Comparison of ENCODE assay signal across 21 cellular contexts in genomic region chr1:1927751-1928150, GRCh38. TPM values are rescaled to one million over a fixed set of nuclear protein-coding genes. Genes with fewer than 3 reads are reported as not detected.
"Had no signal": no experiment of that assay in that cellular context is flagged by ENCODE, and none has a peak within 500 bp of the region (broad histone marks: within the 10 kb centered on the region; RNA-seq: fewer than 3 reads in every experiment).

No MANE protein-coding gene starts in this region.

- DNase-seq: activated CD4-positive, alpha-beta T cell treated with anti-CD3 and anti-CD28 coated beads, Interleukin-2, amount 10 ng/mL, durations not matched to agents 7 days and 5 days; activated CD8-positive, alpha-beta memory T cell treated with anti-CD3 and anti-CD28 coated beads, Interleukin-2, amount 50 U/mL, for 48 hours; activated CD8-positive, alpha-beta T cell treated with anti-CD3 and anti-CD28 coated beads, Interleukin-2, amount 10 ng/mL, durations not matched to agents 7 days and 5 days; activated effector memory CD4-positive, alpha-beta T cell treated with Interleukin-2 at 50 U/mL for 16 hours; activated naive CD4-positive, alpha-beta T cell treated with anti-CD3 and anti-CD28 coated beads, Interleukin-2, amount 10 ng/mL, durations not matched to agents 7 days and 5 days; activated naive CD8-positive, alpha-beta T cell treated with anti-CD3 and anti-CD28 coated beads, Interleukin-2, amount 50 U/mL, for 24 hours; activated T-cell treated with anti-CD3 and anti-CD28 coated beads, Interleukin-2, amount 50 U/mL, for 48 hours; cortex of kidney; effector CD8-positive, alpha-beta T cell; gastrocnemius medialis; left colon; naive thymus-derived CD4-positive, alpha-beta T cell; sigmoid colon; stimulated activated naive B cell treated with anti-CD40 and anti-IgM and Interleukin-4, amounts not matched to agents 10 μg/mL and 1 μg/mL and 100 μg/mL, for 72 hours; T-helper 1 cell had no signal

- H3K36me3 ChIP-seq: gastrocnemius medialis, neural progenitor cell, sigmoid colon had no signal

- ATAC-seq: activated CD4-positive, CD25-positive, alpha-beta regulatory T cell treated with anti-CD3 and anti-CD28 coated beads, Interleukin-2, amount 50 U/mL, for 24 hours; activated CD8-positive, alpha-beta T cell treated with anti-CD3 and anti-CD28 coated beads, Interleukin-2, amount 10 ng/mL, durations not matched to agents 7 days and 5 days; activated naive CD8-positive, alpha-beta T cell treated with anti-CD3 and anti-CD28 coated beads, Interleukin-2, amount 50 U/mL, for 24 hours; esophagus mucosa; gastrocnemius medialis; left colon; naive thymus-derived CD4-positive, alpha-beta T cell; stimulated activated naive B cell treated with anti-CD40 and anti-IgM and Interleukin-4, amounts not matched to agents 10 μg/mL and 1 μg/mL and 100 μg/mL, for 72 hours had no signal

- H3K27me3 ChIP-seq: gastrocnemius medialis, neural progenitor cell, sigmoid colon had no signal

- H3K4me3 ChIP-seq: gastrocnemius medialis, neural progenitor cell, sigmoid colon had no signal

- H3K27me3 Mint-ChIP-seq: activated CD4-positive, alpha-beta T cell treated with anti-CD3 and anti-CD28 coated beads, Interleukin-2, amount 10 ng/mL, durations not matched to agents 7 days and 5 days; activated naive CD4-positive, alpha-beta T cell treated with anti-CD3 and anti-CD28 coated beads, Interleukin-2, amount 10 ng/mL, durations not matched to agents 7 days and 5 days; activated naive CD8-positive, alpha-beta T cell treated with anti-CD3 and anti-CD28 coated beads, Interleukin-2, amount 50 U/mL, for 24 hours; naive thymus-derived CD4-positive, alpha-beta T cell had no signal

- H3K4me1 Mint-ChIP-seq: activated CD4-positive, alpha-beta T cell treated with anti-CD3 and anti-CD28 coated beads, Interleukin-2, amount 10 ng/mL, durations not matched to agents 7 days and 5 days; activated naive CD4-positive, alpha-beta T cell treated with anti-CD3 and anti-CD28 coated beads, Interleukin-2, amount 10 ng/mL, durations not matched to agents 7 days and 5 days; activated naive CD8-positive, alpha-beta T cell treated with anti-CD3 and anti-CD28 coated beads, Interleukin-2, amount 50 U/mL, for 24 hours; naive thymus-derived CD4-positive, alpha-beta T cell; neural progenitor cell had no signal

- H3K36me3 Mint-ChIP-seq: activated naive CD4-positive, alpha-beta T cell treated with anti-CD3 and anti-CD28 coated beads, Interleukin-2, amount 10 ng/mL, durations not matched to agents 7 days and 5 days; naive thymus-derived CD4-positive, alpha-beta T cell; neural progenitor cell; stimulated activated naive B cell treated with anti-CD40 and anti-IgM and Interleukin-4, amounts not matched to agents 10 μg/mL and 1 μg/mL and 100 μg/mL, for 72 hours had no signal

- H3K27ac ChIP-seq: gastrocnemius medialis, neural progenitor cell, sigmoid colon had no signal

- H3K27ac Mint-ChIP-seq: activated CD4-positive, alpha-beta T cell treated with anti-CD3 and anti-CD28 coated beads, Interleukin-2, amount 10 ng/mL, durations not matched to agents 7 days and 5 days; activated CD8-positive, alpha-beta T cell treated with anti-CD3 and anti-CD28 coated beads, Interleukin-2, amount 10 ng/mL, durations not matched to agents 7 days and 5 days; activated naive CD4-positive, alpha-beta T cell treated with anti-CD3 and anti-CD28 coated beads, Interleukin-2, amount 10 ng/mL, durations not matched to agents 7 days and 5 days; activated naive CD8-positive, alpha-beta T cell treated with anti-CD3 and anti-CD28 coated beads, Interleukin-2, amount 50 U/mL, for 24 hours; naive thymus-derived CD4-positive, alpha-beta T cell; neural progenitor cell; stimulated activated naive B cell treated with anti-CD40 and anti-IgM and Interleukin-4, amounts not matched to agents 10 μg/mL and 1 μg/mL and 100 μg/mL, for 72 hours had no signal

- H3K9me3 ChIP-seq: gastrocnemius medialis, sigmoid colon had no signal

- H3K4me1 ChIP-seq: gastrocnemius medialis, sigmoid colon had no signal

- H3K4me3 Mint-ChIP-seq: activated CD4-positive, alpha-beta T cell treated with anti-CD3 and anti-CD28 coated beads, Interleukin-2, amount 10 ng/mL, durations not matched to agents 7 days and 5 days; activated CD8-positive, alpha-beta T cell treated with anti-CD3 and anti-CD28 coated beads, Interleukin-2, amount 10 ng/mL, durations not matched to agents 7 days and 5 days; activated naive CD4-positive, alpha-beta T cell treated with anti-CD3 and anti-CD28 coated beads, Interleukin-2, amount 10 ng/mL, durations not matched to agents 7 days and 5 days; activated naive CD8-positive, alpha-beta T cell treated with anti-CD3 and anti-CD28 coated beads, Interleukin-2, amount 50 U/mL, for 24 hours; naive thymus-derived CD4-positive, alpha-beta T cell; neural progenitor cell; stimulated activated naive B cell treated with anti-CD40 and anti-IgM and Interleukin-4, amounts not matched to agents 10 μg/mL and 1 μg/mL and 100 μg/mL, for 72 hours had no signal

RNA-seq across cellular contexts. Expression of gene TMEM52, which starts 8.7 kb away (rescaled TPM):
- total RNA-seq: activated CD4-positive, alpha-beta T cell treated with anti-CD3 and anti-CD28 coated beads, Interleukin-2, amount 10 ng/mL, durations not matched to agents 7 days and 5 days; osteocyte; urinary bladder had no signal

RNA-seq across cellular contexts. Expression of gene CALML6, which starts 12.7 kb away (rescaled TPM):
- total RNA-seq: pulmonary artery endothelial cell had no signal
